Comparison of ENCODE assay signal across 25 cellular contexts in the genomic region with DNA sequence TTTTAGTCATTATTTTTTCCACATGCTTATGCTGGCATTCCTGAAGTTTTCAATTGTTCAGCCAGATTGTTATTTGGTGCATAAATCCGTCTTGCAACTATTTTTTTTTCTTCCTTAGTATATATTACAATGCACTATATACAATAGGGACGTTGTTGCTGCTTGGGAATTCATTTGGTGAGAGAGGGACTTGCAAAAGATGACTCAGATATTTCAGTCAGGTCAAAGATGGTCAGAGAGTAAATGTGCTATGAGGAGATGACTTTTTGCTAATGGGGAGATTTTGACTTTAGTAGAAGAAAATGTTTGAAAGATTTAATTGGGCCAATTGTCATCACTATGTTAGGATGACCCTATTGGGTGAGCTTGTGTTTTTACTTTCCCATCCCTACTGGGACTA.
"Had no signal": no experiment of that assay in that cellular context is flagged by ENCODE, and none has a peak within 500 bp of the region (broad histone marks: within the 10 kb centered on the region; RNA-seq: fewer than 3 reads in every experiment).

No MANE protein-coding gene starts in this region.

- H3K9ac ChIP-seq: parathyroid adenoma had no signal

- H3K4me1 ChIP-seq: colonic mucosa, gastrocnemius medialis, heart left ventricle, parathyroid adenoma, right atrium auricular region, stomach, thyroid gland had no signal

- H3K27me3 ChIP-seq: colonic mucosa, gastrocnemius medialis, heart left ventricle, hepatocyte, neutrophil, right atrium auricular region, stomach, thyroid gland had no signal

- DNase-seq: colonic mucosa; effector CD8-positive, alpha-beta T cell; endodermal cell; foreskin fibroblast; gastrocnemius medialis; heart left ventricle; kidney; midbrain; naive thymus-derived CD8-positive, alpha-beta T cell; stimulated activated CD4-positive, alpha-beta T cell treated with anti-CD3 and anti-CD28 coated beads, Interleukin-2, amount 100 ng/mL, for 24 hours; stimulated activated CD4-positive, alpha-beta T cell treated with anti-CD3 and anti-CD28 coated beads, Interleukin-4, amount 100 ng/mL, for 24 hours; stimulated activated naive CD4-positive, alpha-beta T cell treated with Interleukin-2 at 50 U/mL for 16 hours; stomach; thyroid gland; trophoblast cell had no signal

- H2AFZ ChIP-seq: hepatocyte, parathyroid adenoma had no signal

- H3K27ac ChIP-seq: colonic mucosa, epithelial cell of prostate, gastrocnemius medialis, heart left ventricle, hepatocyte, neutrophil, parathyroid adenoma, right atrium auricular region, stomach, thyroid gland had no signal

- H3K4me3 ChIP-seq: colonic mucosa, gastrocnemius medialis, heart left ventricle, hepatocyte, lung, right atrium auricular region, stomach, thyroid gland had no signal

- H3K4me2 ChIP-seq: hepatocyte had no signal

- ATAC-seq: esophagus mucosa; gastrocnemius medialis; heart left ventricle; left lobe of liver; naive thymus-derived CD8-positive, alpha-beta T cell; sciatic nerve; stimulated activated effector memory CD8-positive, alpha-beta T cell treated with anti-CD3 and anti-CD28 coated beads, Interleukin-12 subunit alpha, Interleukin-12 subunit beta, amount 100 ng/mL, for 72 hours had no signal

- H3K9me3 ChIP-seq: colonic mucosa, gastrocnemius medialis, heart left ventricle, neutrophil, right atrium auricular region, thyroid gland had no signal

- H3K36me3 ChIP-seq: colonic mucosa, gastrocnemius medialis, heart left ventricle, neutrophil, right atrium auricular region, stomach, thyroid gland had no signal
